8 cellular contexts compared by ENCODE assay signal in genomic region chr20:47334022-47334551, GRCh38. TPM values are rescaled to one million over a fixed set of nuclear protein-coding genes. Genes with fewer than 3 reads are reported as not detected.
DNase-seq lines count a peak whose midpoint lies in the region; ATAC-seq and TF ChIP-seq lines count a peak whose summit lies in the region.
"Had no signal": no experiment of that assay in that cellular context is flagged by ENCODE, and none has a peak within 500 bp of the region (broad histone marks: within the 10 kb centered on the region; RNA-seq: fewer than 3 reads in every experiment).

No MANE protein-coding gene starts in this region.

- H3K27me3 ChIP-seq in fibroblast of lung (ENCODE audit: control insufficient read depth, insufficient read depth, low read length) = no peaks in the 10 kb centered on the region

- ATAC-seq in T-cell (replicated peaks in 1 of 4) (peak in 2 of 4 experiments; percentile 32 to 74), GM21515 (IDR thresholded peaks at IDR 0.05; ENCODE audit: unreplicated experiment) (no peak), HG03571 (IDR thresholded peaks at IDR 0.05; ENCODE audit: unreplicated experiment) (no peak)

- no peaks in the 10 kb centered on the region for H4K20me1 ChIP-seq in fibroblast of lung (ENCODE audit: control insufficient read depth, extremely low read depth, insufficient read depth, low read length)

- peaks cover 47% of the 10 kb centered on the region for H3K36me3 Mint-ChIP-seq in T-cell
- H3K36me3 Mint-ChIP-seq in osteocyte (ENCODE audit: unreplicated experiment) = peaks cover 40% of the 10 kb centered on the region

- TF ChIP-seq CTCF in fibroblast of lung (conservative IDR thresholded peaks at IDR 0.05 in 1 of 2, IDR thresholded peaks at IDR 0.05 in 1 of 2; ENCODE audit: low read depth in 1 of 2, low read length in 2 of 2) (no peak), osteocyte (IDR thresholded peaks at IDR 0.05) (no peak)

- H3K4me3 ChIP-seq in fibroblast of lung (replicated peaks in 1 of 4; ENCODE audit: control extremely low read depth in 1 of 4, insufficient read depth in 1 of 4, low read depth in 3 of 4, low read length in 4 of 4) = peak overlapping the region; percentile 1 to 35 (median 29)
- H3K4me3 ChIP-seq: SK-N-MC had no signal

- CTCF ChIA-PET in T-cell (lab: Charles Lee) = interaction anchor here in 1 of 2 donors (0.6 kb wide), 1 partner anchor 31 kb away, joined by 5 read pairs; no protein-coding TSS in a partner anchor

- H3K9me3 Mint-ChIP-seq in T-cell = no peaks in the 10 kb centered on the region
- no peaks in the 10 kb centered on the region for H3K9me3 Mint-ChIP-seq in osteocyte (ENCODE audit: unreplicated experiment)

- DNase-seq in HCEC 1CT (peak; percentile 99), T-cell (peak in 1 of 34 experiments; percentile 34), fibroblast of lung (ENCODE audit: low read depth in 2 of 2) (peak; percentile 97 to 98), osteocyte (ENCODE audit: extremely low spot score, unreplicated experiment) (no peak), SKM-1 (lab: John Stamatoyannopoulos, UW; ENCODE audit: unreplicated experiment) (no peak)

- peak overlapping the region; percentile 52 for H3K4me2 ChIP-seq in fibroblast of lung (ENCODE audit: extremely low read depth, insufficient read depth, low read length)

- H3K9ac ChIP-seq in fibroblast of lung (ENCODE audit: insufficient read depth, low read length) = no peak overlapping the region

- POLR2A ChIA-PET in T-cell (lab: Charles Lee) = no interaction called here

- peak overlapping the region in 1 of 3 donors; percentile 39 for H3K4me3 Mint-ChIP-seq in T-cell
- peak overlapping the region; percentile 16 for H3K4me3 Mint-ChIP-seq in osteocyte (ENCODE audit: unreplicated experiment)

- H3K9me3 ChIP-seq in fibroblast of lung (ENCODE audit: control insufficient read depth, insufficient read depth, low read depth, low read length) = no peaks in the 10 kb centered on the region

- no peak overlapping the region for H2AFZ ChIP-seq in fibroblast of lung (ENCODE audit: low read length)

- H3K27ac Mint-ChIP-seq in T-cell = peak overlapping the region; percentile 12 to 42
- peak overlapping the region; percentile 98 for H3K27ac Mint-ChIP-seq in osteocyte (ENCODE audit: unreplicated experiment)

- peaks cover 67 to 76% (median 73%) of the 10 kb centered on the region in 3 donors for H3K4me1 Mint-ChIP-seq in T-cell
- peaks cover 87% of the 10 kb centered on the region for H3K4me1 Mint-ChIP-seq in osteocyte (ENCODE audit: unreplicated experiment)

- peaks cover under 1% of the 10 kb centered on the region for H3K36me3 ChIP-seq in fibroblast of lung (ENCODE audit: control insufficient read depth, insufficient read depth, low read length)

- peak overlapping the region; percentile 95 for H3K27ac ChIP-seq in fibroblast of lung (ENCODE audit: insufficient read depth, low read length)
- H3K27ac ChIP-seq: SK-N-MC had no signal

- H3K27me3 Mint-ChIP-seq in T-cell (no peaks in the 10 kb centered on the region), osteocyte (ENCODE audit: unreplicated experiment) (no peaks in the 10 kb centered on the region)

- H3K79me2 ChIP-seq in fibroblast of lung (ENCODE audit: control insufficient read depth, insufficient read depth, low read length) = peaks cover 47% of the 10 kb centered on the region

- peaks cover 33% of the 10 kb centered on the region for H3K4me1 ChIP-seq in fibroblast of lung (ENCODE audit: control insufficient read depth, extremely low read depth, insufficient read depth, low read length)

RNA-seq across cellular contexts. Expression of gene ZMYND8, which starts 22.4 kb away (rescaled TPM):
- 10 to 100 TPM; 39.6 to 68.9 (median 43.6) TPM for total RNA-seq in T-cell
- total RNA-seq in fibroblast of lung = 7.4 and 13.0 TPM in 2 replicates
- 12.6 and 17.6 TPM in 2 replicates for polyA plus RNA-seq in fibroblast of lung
- 12.3 and 14.2 TPM in 2 replicates for polyA plus RNA-seq in fibroblast of lung (2012)
- 8.4 and 14.3 TPM in 2 replicates for polyA minus RNA-seq in fibroblast of lung (ENCODE audit: low replicate concordance)
- total RNA-seq in osteocyte = 96.5 and 111 TPM in 2 replicates

Comparison
In these comparisons a context has a peak if more than half of its experiments do, and no peak if none do; other contexts are left out.
1. DNase-seq: peak in HCEC 1CT (single experiment) and fibroblast of lung (2 of 2); none in osteocyte (single experiment) and SKM-1 (single experiment).